ENCODE assay signal across 19 cellular contexts in genomic region chr3:69815959-69816358, GRCh38.
A peak's percentile ranks its signal among the peaks of the same experiment; 100 is the strongest.
DNase-seq lines count a peak whose midpoint lies in the region; ATAC-seq and TF ChIP-seq lines count a peak whose summit lies in the region.
"Had no signal": no experiment of that assay in that cellular context is flagged by ENCODE, and none has a peak within 500 bp of the region (broad histone marks: within the 10 kb centered on the region; RNA-seq: fewer than 3 reads in every experiment).

No MANE protein-coding gene starts in this region.

- no peaks in the 10 kb centered on the region for H3K9me1 ChIP-seq in IMR-90 (ENCODE audit: insufficient read depth, low read length)

- H3K4me2 ChIP-seq in IMR-90 (ENCODE audit: low read depth, low read length), result no peak overlapping the region; the same call in 1 of the 2 replicates

- H3K36me3 ChIP-seq in IMR-90 (ENCODE audit: control insufficient read depth, insufficient read depth, low read length), result no peaks in the 10 kb centered on the region
- no peaks in the 10 kb centered on the region for H3K36me3 ChIP-seq in mucosa of descending colon (ENCODE audit: low read depth)
- H3K36me3 ChIP-seq in Caco-2 (ENCODE audit: control insufficient read depth, insufficient read depth, low read length), result no peaks in the 10 kb centered on the region
- H3K36me3 ChIP-seq: BE2C had no signal

- ATAC-seq in IMR-90 (ENCODE audit: low read depth) (peak; percentile 32), mucosa of descending colon (peak; percentile 32), GM18505 (IDR thresholded peaks at IDR 0.05; ENCODE audit: unreplicated experiment) (no peak), HG02623 (IDR thresholded peaks at IDR 0.05; ENCODE audit: unreplicated experiment) (no peak)
- ATAC-seq: GM12878 had no signal

- TF ChIP-seq CTCF in IMR-90 (conservative IDR thresholded peaks at IDR 0.05; ENCODE audit: low read depth, low read length) (no peak), epithelial cell of esophagus (IDR thresholded peaks at IDR 0.05; ENCODE audit: insufficient read depth, low read depth, low read length, missing control alignments) (no peak), mucosa of descending colon (IDR thresholded peaks at IDR 0.05) (no peak), Caco-2 (IDR thresholded peaks at IDR 0.05; ENCODE audit: insufficient read depth in 1 of 2, low read depth in 1 of 2, low read length in 1 of 2, severe bottlenecking in 1 of 2, unreplicated experiment in 1 of 2) (no peak)

- H4K8ac ChIP-seq in IMR-90 (ENCODE audit: low read depth in 2 of 2, low read length in 2 of 2), result no peak overlapping the region

- peak overlapping the region; percentile 11; the same call in 1 of the 2 replicates for H4K91ac ChIP-seq in IMR-90 (ENCODE audit: insufficient read depth, low read depth, low read length)

- H2BK15ac ChIP-seq in IMR-90 (ENCODE audit: low read depth, low read length), result peak overlapping the region; percentile 79; the same call in 1 of the 3 replicates

- 100% methylated on average over 1 of the region's 1 CpG; no CpG with 5 or more reads in 1 of the 2 experiments for WGBS in IMR-90 (ENCODE audit: extremely low coverage in 2 of 2, insufficient read length in 1 of 2), 2 experiments

- no peak for TF ChIP-seq POLR2A in IMR-90 (IDR thresholded peaks at IDR 0.05; ENCODE audit: low read depth, low read length)
- no peak for TF ChIP-seq POLR2A in GM18505 (IDR thresholded peaks at IDR 0.05; ENCODE audit: borderline replicate concordance, extremely low read depth, insufficient read depth, insufficient read length)

- no TSS peak for BruUV-seq in IMR-90 (replicated peaks; lab: Mats Ljungman, UMichigan)
- no TSS peak for BruUV-seq in Caco-2 (replicated peaks; lab: Mats Ljungman, UMichigan)

- no peak overlapping the region for H3K14ac ChIP-seq in IMR-90 (replicated peaks; ENCODE audit: low read depth, low read length)

- peak overlapping the region; percentile 22; the same call in 1 of the 2 replicates for H4K5ac ChIP-seq in IMR-90 (ENCODE audit: low read depth, low read length)

- no peaks in the 10 kb centered on the region for H3K36me3 Mint-ChIP-seq in Caco-2 (ENCODE audit: insufficient read depth, unreplicated experiment)
- H3K36me3 Mint-ChIP-seq: CD4-positive, CD25-positive, alpha-beta regulatory T cell had no signal

- CTCF ChIA-PET in IMR-90 (lab: Yijun Ruan, JAX) (interaction anchor here (1.0 to 1.1 kb wide), 2 partner anchors 23 to 124 kb away, joined by 3 read pairs; no protein-coding TSS in a partner anchor), Caco-2 (lab: Charles Lee) (no interaction called here)

- peaks cover 35% of the 10 kb centered on the region for H3K4me1 Mint-ChIP-seq in Caco-2 (ENCODE audit: low read depth, unreplicated experiment)
- H3K4me1 Mint-ChIP-seq: CD4-positive, CD25-positive, alpha-beta regulatory T cell had no signal

- no peaks in the 10 kb centered on the region for H3K27me3 Mint-ChIP-seq in Caco-2 (ENCODE audit: insufficient read depth, unreplicated experiment)
- H3K27me3 Mint-ChIP-seq: CD4-positive, CD25-positive, alpha-beta regulatory T cell had no signal

- dilution Hi-C loops in IMR-90 (cut with HindIII; ENCODE audit: low sequenced_read_pairs, unreplicated experiment), result no loop called here

- no peak overlapping the region for H3K9ac ChIP-seq in IMR-90 (ENCODE audit: low read depth, low read length)
- H3K9ac ChIP-seq: GM23248 had no signal

- H3K56ac ChIP-seq in IMR-90 (ENCODE audit: extremely low read depth, insufficient read depth, low read length), result no peak overlapping the region

- no peak overlapping the region for H2AK9ac ChIP-seq in IMR-90 (replicated peaks; ENCODE audit: low read depth, low read length, poor library complexity)

- H3K4me1 ChIP-seq in IMR-90 (ENCODE audit: control insufficient read depth, insufficient read depth, low read length) (peaks cover 8% of the 10 kb centered on the region), mucosa of descending colon (ENCODE audit: low read depth) (peaks cover 7% of the 10 kb centered on the region), Caco-2 (peaks cover 39% of the 10 kb centered on the region)
- H3K4me1 ChIP-seq: BE2C had no signal

- intact Hi-C loops in IMR-90 (cut with micrococcal nuclease) (no loop called here), mucosa of descending colon (cut with DNase I, micrococcal nuclease) (no loop called here), Caco-2 (cut with micrococcal nuclease; ENCODE audit: unreplicated experiment) (loop anchor here (1.0 to 5.0 kb wide), 2 partner anchors 36 to 133 kb away; no protein-coding TSS in a partner anchor)

- no peak overlapping the region for H3K4me3 ChIP-seq in IMR-90 (ENCODE audit: insufficient read depth, low read depth, low read length)
- no peak overlapping the region for H3K4me3 ChIP-seq in epithelial cell of esophagus (ENCODE audit: low read length)
- no peak overlapping the region for H3K4me3 ChIP-seq in mucosa of descending colon
- no peak overlapping the region for H3K4me3 ChIP-seq in Caco-2 (ENCODE audit: low read depth, low read length)
- H3K4me3 ChIP-seq: GM12878, GM23248 had no signal

- in situ Hi-C loops in IMR-90 (cut with MboI; ENCODE audit: low sequenced_read_pairs), result no loop called here

- H2BK20ac ChIP-seq in IMR-90 (ENCODE audit: low read depth, low read length), result no peak overlapping the region

- H2AK5ac ChIP-seq in IMR-90 (ENCODE audit: low read depth, low read length), result no peak overlapping the region

- H2AFZ ChIP-seq in IMR-90 (replicated peaks; ENCODE audit: low read length, poor library complexity), result no peak overlapping the region
- H2AFZ ChIP-seq: GM23248 had no signal

- H3K27me3 ChIP-seq in IMR-90 (ENCODE audit: control insufficient read depth, insufficient read depth, low read length) (no peaks in the 10 kb centered on the region), Caco-2 (replicated peaks; ENCODE audit: control insufficient read depth, insufficient read depth, low read length) (no peaks in the 10 kb centered on the region)
- H3K27me3 ChIP-seq: BE2C had no signal

- H3K79me1 ChIP-seq in IMR-90 (ENCODE audit: low read depth in 1 of 2, low read length in 2 of 2), result peaks cover 24 to 30% of the 10 kb centered on the region in 2 experiments

- POLR2A ChIA-PET in IMR-90 (lab: Charles Lee; ENCODE audit: unreplicated experiment) (no interaction called here), Caco-2 (lab: Charles Lee) (no interaction called here)

- H3K18ac ChIP-seq in IMR-90 (ENCODE audit: low read depth, low read length), result peak overlapping the region; percentile 20; the same call in 1 of the 2 replicates

- DNase-seq in IMR-90, result no peak
- DNase-seq in OCI-M1 (lab: John Stamatoyannopoulos, UW), result peak; percentile 8
- DNase-seq in epithelial cell of esophagus (ENCODE audit: low read depth), result peak; percentile 3
- DNase-seq in mucosa of descending colon, result peak in 1 of 3 donors; percentile 6
- DNase-seq in Caco-2, result no peak
- DNase-seq: ACHN; BE2C; C1 segment of cervical spinal cord; CD4-positive, CD25-positive, alpha-beta regulatory T cell; DMS53; DND-41; EL; GM23248; HCEC 1CT; KBM-7 had no signal

- no peak overlapping the region for H2BK5ac ChIP-seq in IMR-90 (ENCODE audit: low read depth, low read length, poor library complexity, severe bottlenecking)

- H3K27ac ChIP-seq in IMR-90 (ENCODE audit: insufficient read depth, low read length), result no peak overlapping the region
- H3K27ac ChIP-seq: GM23248, HL-60 had no signal

- H3K23ac ChIP-seq in IMR-90 (ENCODE audit: low read depth, low read length), result no peak overlapping the region

- H4K20me1 ChIP-seq in IMR-90 (ENCODE audit: insufficient read depth, low read length), result no peaks in the 10 kb centered on the region

- H3K27ac Mint-ChIP-seq in Caco-2 (ENCODE audit: unreplicated experiment), result no peak overlapping the region

- no peak overlapping the region for H3K4me3 Mint-ChIP-seq in Caco-2 (ENCODE audit: unreplicated experiment)
- H3K4me3 Mint-ChIP-seq: CD4-positive, CD25-positive, alpha-beta regulatory T cell had no signal

- TF ChIP-seq RAD21 in IMR-90 (IDR thresholded peaks at IDR 0.05; ENCODE audit: low read length), result no peak

- H3K9me3 Mint-ChIP-seq in Caco-2 (ENCODE audit: unreplicated experiment), result no peaks in the 10 kb centered on the region

- H3K9me3 ChIP-seq in IMR-90 (ENCODE audit: control insufficient read depth, insufficient read depth, low read length) (no peaks in the 10 kb centered on the region), mucosa of descending colon (no peaks in the 10 kb centered on the region), Caco-2 (no peaks in the 10 kb centered on the region)
- H3K9me3 ChIP-seq: BE2C had no signal

- H3K4ac ChIP-seq in IMR-90 (ENCODE audit: low read depth, low read length), result no peak overlapping the region

- H2BK120ac ChIP-seq in IMR-90 (ENCODE audit: low read depth, low read length), result no peak overlapping the region; the same call in 1 of the 2 replicates

TF ChIP-seq in IMR-90, 13 proteins besides CTCF, POLR2A, EP300 and RAD21:
- no peak for TF ChIP-seq RCOR1 (IDR thresholded peaks at IDR 0.05; ENCODE audit: insufficient replicate concordance, low read length)
- TF ChIP-seq MAZ (IDR thresholded peaks at IDR 0.05; ENCODE audit: borderline replicate concordance, low read depth, low read length), result no peak
- TF ChIP-seq RFX5 (IDR thresholded peaks at IDR 0.05; ENCODE audit: low read depth, low read length), result no peak
- TF ChIP-seq SMC3 (IDR thresholded peaks at IDR 0.05; ENCODE audit: low read depth, low read length), result no peak
- TF ChIP-seq CEBPB (IDR thresholded peaks at IDR 0.05; ENCODE audit: low read depth, low read length), result no peak
- no peak for TF ChIP-seq CHD1 (IDR thresholded peaks at IDR 0.05; ENCODE audit: low read depth, low read length)
- no peak for TF ChIP-seq NFE2L2 (IDR thresholded peaks at IDR 0.05; ENCODE audit: low read depth, low read length)
TF ChIP-seq in IMR-90: peak in this region for 0.

Comparison
In these comparisons a context has a peak if more than half of its experiments do, and no peak if none do; other contexts are left out.
1. ATAC-seq: peak in IMR-90 (single experiment) and mucosa of descending colon (single experiment); none in GM18505 (single experiment) and HG02623 (single experiment).
2. DNase-seq: peak in OCI-M1 (single experiment) and epithelial cell of esophagus (single experiment); none in IMR-90 (single experiment) and Caco-2 (0 of 2).